ENCODE assay signal across 8 cellular contexts in genomic region chr14:69107407-69108003, GRCh38. TPM values are rescaled to one million over a fixed set of nuclear protein-coding genes. Genes with fewer than 3 reads are reported as not detected.
DNase-seq lines count a peak whose midpoint lies in the region; ATAC-seq, FAIRE-seq and TF ChIP-seq lines count a peak whose summit lies in the region.

No MANE protein-coding gene starts in this region.

- no peak overlapping the region for H2BK15ac ChIP-seq in neuronal stem cell (ENCODE audit: low read length)

- no peak overlapping the region for H3K27ac Mint-ChIP-seq in activated naive CD4-positive, alpha-beta T cell treated with anti-CD3 and anti-CD28 coated beads, Interleukin-2, amount 50 U/mL, for 72 hours

- no peak for FAIRE-seq in RCC 7860 (lab: Jason Lieb, UNC)

- no peaks in the 10 kb centered on the region for H3K9me3 ChIP-seq in liver (ENCODE audit: control insufficient read depth in 4 of 4, low read length in 3 of 4)
- H3K9me3 ChIP-seq in neuronal stem cell (replicated peaks in 1 of 2; ENCODE audit: control insufficient read depth in 2 of 2, insufficient read depth in 1 of 2, low read depth in 1 of 2, low read length in 2 of 2), result no peaks in the 10 kb centered on the region

- no peak overlapping the region for H2AK5ac ChIP-seq in neuronal stem cell (ENCODE audit: low read depth, low read length)

- H3K27me3 ChIP-seq in liver (ENCODE audit: control insufficient read depth in 4 of 4, insufficient read depth in 4 of 4, low read length in 3 of 4), result no peaks in the 10 kb centered on the region
- no peaks in the 10 kb centered on the region for H3K27me3 ChIP-seq in neuronal stem cell (ENCODE audit: control insufficient read depth in 3 of 3, insufficient read depth in 3 of 3, low read depth in 1 of 3, low read length in 3 of 3)

- no peaks in the 10 kb centered on the region for H3K79me1 ChIP-seq in neuronal stem cell (ENCODE audit: low read depth, low read length)

- peak in 1 of 2 donors; percentile 25 for DNase-seq in activated naive CD4-positive, alpha-beta T cell treated with anti-CD3 and anti-CD28 coated beads, Interleukin-2, amount 50 U/mL, for 72 hours (ENCODE audit: low spot score in 2 of 2)
- DNase-seq in activated naive CD4-positive, alpha-beta T cell treated with Interleukin-2 at 50 U/mL for 16 hours, result no peak
- peak; percentile 72 for DNase-seq in LoVo (ENCODE audit: low spot score)
- DNase-seq in RCC 7860 (ENCODE audit: low spot score), result peak; percentile 18
- DNase-seq in central memory CD4-positive, alpha-beta T cell, result peak; percentile 37
- DNase-seq in neuronal stem cell (ENCODE audit: low spot score), result no peak

- no peak overlapping the region for H3K27ac ChIP-seq in liver (ENCODE audit: low read depth in 1 of 2, low read length in 2 of 2)
- no peak overlapping the region for H3K27ac ChIP-seq in neuronal stem cell (replicated peaks; ENCODE audit: low read length)

- no peak overlapping the region for H2AFZ ChIP-seq in neuronal stem cell (ENCODE audit: low read length)

- H3K4me1 ChIP-seq in liver (ENCODE audit: control insufficient read depth in 4 of 4, insufficient read depth in 4 of 4, low read length in 3 of 4) (no peaks in the 10 kb centered on the region), neuronal stem cell (ENCODE audit: control insufficient read depth in 2 of 2, insufficient read depth in 1 of 2, low read depth in 1 of 2, low read length in 2 of 2) (no peaks in the 10 kb centered on the region)

- H3K9ac ChIP-seq in liver (ENCODE audit: low read depth in 1 of 2, low read length in 2 of 2) (no peak overlapping the region), neuronal stem cell (ENCODE audit: low read depth, low read length, poor library complexity) (no peak overlapping the region)

- H4K91ac ChIP-seq in neuronal stem cell (ENCODE audit: low read depth, low read length, poor library complexity), result no peak overlapping the region

- no peaks in the 10 kb centered on the region for H3K9me3 Mint-ChIP-seq in activated naive CD4-positive, alpha-beta T cell treated with anti-CD3 and anti-CD28 coated beads, Interleukin-2, amount 50 U/mL, for 72 hours

- peak; percentile 39 to 54 for ATAC-seq in activated naive CD4-positive, alpha-beta T cell treated with anti-CD3 and anti-CD28 coated beads, Interleukin-2, amount 50 U/mL, for 72 hours
- ATAC-seq in HG03439 (IDR thresholded peaks at IDR 0.05; ENCODE audit: unreplicated experiment), result no peak

- 47% methylated on average over 3 of the region's 3 CpGs for WGBS in liver
- WGBS in neuronal stem cell (ENCODE audit: extremely low coverage in 2 of 2, insufficient read length in 2 of 2, insufficient replicate concordance in 1 of 2), 2 donors, result no CpG with 5 or more reads among the region's 3 CpGs

- H3K4me2 ChIP-seq in neuronal stem cell (ENCODE audit: insufficient read depth, low read length, poor library complexity, severe bottlenecking), result no peak overlapping the region

- H3K23ac ChIP-seq in neuronal stem cell (ENCODE audit: low read depth, low read length, poor library complexity), result no peak overlapping the region

- H3K4me3 ChIP-seq in liver (ENCODE audit: low read depth in 1 of 3, low read length in 3 of 3) (no peak overlapping the region), neuronal stem cell (ENCODE audit: low read length in 2 of 2) (no peak overlapping the region)

- no peak overlapping the region for H3K14ac ChIP-seq in neuronal stem cell (ENCODE audit: low read length)

- peaks cover 0 to 33% (median 21%) of the 10 kb centered on the region in 4 donors for H3K36me3 ChIP-seq in liver (ENCODE audit: control insufficient read depth in 4 of 4, insufficient read depth in 3 of 4, low read depth in 1 of 4, low read length in 3 of 4)
- peaks cover 4 to 64% of the 10 kb centered on the region in 2 donors for H3K36me3 ChIP-seq in neuronal stem cell (replicated peaks in 1 of 2; ENCODE audit: control insufficient read depth in 2 of 2, insufficient read depth in 2 of 2, low read length in 2 of 2)

- no peak overlapping the region for H2BK12ac ChIP-seq in neuronal stem cell (ENCODE audit: low read length)

- H4K8ac ChIP-seq in neuronal stem cell (ENCODE audit: low read depth, low read length), result no peak overlapping the region

- no peak overlapping the region for H3K4ac ChIP-seq in neuronal stem cell (ENCODE audit: low read length)

- H2BK5ac ChIP-seq in neuronal stem cell (ENCODE audit: low read length), result no peak overlapping the region

- no peak overlapping the region for H2BK120ac ChIP-seq in neuronal stem cell (ENCODE audit: low read depth, low read length)

- no peaks in the 10 kb centered on the region for H3K36me3 Mint-ChIP-seq in activated naive CD4-positive, alpha-beta T cell treated with anti-CD3 and anti-CD28 coated beads, Interleukin-2, amount 50 U/mL, for 72 hours

- TF ChIP-seq RAD21 in liver (IDR thresholded peaks at IDR 0.05), result peak; percentile 86 to 91

- no peak overlapping the region for H3K18ac ChIP-seq in neuronal stem cell (ENCODE audit: low read length)

- TF ChIP-seq CTCF in liver (IDR thresholded peaks at IDR 0.05; ENCODE audit: low read depth, low read length, missing input control), result peak; percentile 59

TF ChIP-seq in liver, 16 proteins besides CTCF, POLR2A, EP300 and RAD21:
- TF ChIP-seq YY1 (IDR thresholded peaks at IDR 0.05) (no peak), HNF4A (conservative IDR thresholded peaks at IDR 0.05) (peak in 1 of 2 donors; percentile 9), NR2F2 (IDR thresholded peaks at IDR 0.05) (no peak)

RNA-seq across cellular contexts. Expression of gene DCAF5, which starts 45.4 kb away (rescaled TPM):
- 10 to 100 TPM; 37.2 to 41.5 TPM for total RNA-seq in activated naive CD4-positive, alpha-beta T cell treated with anti-CD3 and anti-CD28 coated beads, Interleukin-2, amount 50 U/mL, for 72 hours
- total RNA-seq in liver, result 10 to 100 TPM; 12.9 to 18.1 TPM
- 10 to 100 TPM; 13.8 to 15.2 TPM for polyA plus RNA-seq in liver
- polyA plus RNA-seq in neuronal stem cell (2013, experiment 1 of 2), result 39.6 TPM
- 39.8 TPM for polyA plus RNA-seq in neuronal stem cell (2013, experiment 2 of 2)

Comparison
In these comparisons a context has a peak if more than half of its experiments do, and no peak if none do; other contexts are left out.
1. DNase-seq: peak in LoVo (single experiment), RCC 7860 (single experiment) and central memory CD4-positive, alpha-beta T cell (single experiment); none in activated naive CD4-positive, alpha-beta T cell treated with Interleukin-2 at 50 U/mL for 16 hours (single experiment) and neuronal stem cell (single experiment).